ENCODE assay signal across 1 cellular context in genomic region chr2:32865399-32866068, GRCh38.
A peak's percentile ranks its signal among the peaks of the same experiment; 100 is the strongest.
TF ChIP-seq lines count a peak whose summit lies in the region.

No MANE protein-coding gene starts in this region.

TF ChIP-seq in SK-N-SH, 30 proteins besides CTCF, POLR2A, EP300 and RAD21 (continued from another document):
- TF ChIP-seq, protein P1, sequence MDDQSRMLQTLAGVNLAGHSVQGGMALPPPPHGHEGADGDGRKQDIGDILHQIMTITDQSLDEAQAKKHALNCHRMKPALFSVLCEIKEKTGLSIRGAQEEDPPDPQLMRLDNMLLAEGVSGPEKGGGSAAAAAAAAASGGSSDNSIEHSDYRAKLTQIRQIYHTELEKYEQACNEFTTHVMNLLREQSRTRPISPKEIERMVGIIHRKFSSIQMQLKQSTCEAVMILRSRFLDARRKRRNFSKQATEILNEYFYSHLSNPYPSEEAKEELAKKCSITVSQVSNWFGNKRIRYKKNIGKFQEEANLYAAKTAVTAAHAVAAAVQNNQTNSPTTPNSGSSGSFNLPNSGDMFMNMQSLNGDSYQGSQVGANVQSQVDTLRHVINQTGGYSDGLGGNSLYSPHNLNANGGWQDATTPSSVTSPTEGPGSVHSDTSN (IDR thresholded peaks at IDR 0.05): peak; percentile 91
- TF ChIP-seq POLR2AphosphoS5 (IDR thresholded peaks at IDR 0.05; ENCODE audit: low read depth, low read length): peak; percentile 54; the same call in 1 of the 2 replicates
- peak; percentile 88 for TF ChIP-seq TCF12 (IDR thresholded peaks at IDR 0.05)
- TF ChIP-seq MAX (IDR thresholded peaks at IDR 0.05; ENCODE audit: low read depth): no peak; the same call in 1 of the 2 replicates
- peak; percentile 97 for TF ChIP-seq RXRA (IDR thresholded peaks at IDR 0.05; ENCODE audit: borderline replicate concordance, low read depth)
- TF ChIP-seq, protein P2, sequence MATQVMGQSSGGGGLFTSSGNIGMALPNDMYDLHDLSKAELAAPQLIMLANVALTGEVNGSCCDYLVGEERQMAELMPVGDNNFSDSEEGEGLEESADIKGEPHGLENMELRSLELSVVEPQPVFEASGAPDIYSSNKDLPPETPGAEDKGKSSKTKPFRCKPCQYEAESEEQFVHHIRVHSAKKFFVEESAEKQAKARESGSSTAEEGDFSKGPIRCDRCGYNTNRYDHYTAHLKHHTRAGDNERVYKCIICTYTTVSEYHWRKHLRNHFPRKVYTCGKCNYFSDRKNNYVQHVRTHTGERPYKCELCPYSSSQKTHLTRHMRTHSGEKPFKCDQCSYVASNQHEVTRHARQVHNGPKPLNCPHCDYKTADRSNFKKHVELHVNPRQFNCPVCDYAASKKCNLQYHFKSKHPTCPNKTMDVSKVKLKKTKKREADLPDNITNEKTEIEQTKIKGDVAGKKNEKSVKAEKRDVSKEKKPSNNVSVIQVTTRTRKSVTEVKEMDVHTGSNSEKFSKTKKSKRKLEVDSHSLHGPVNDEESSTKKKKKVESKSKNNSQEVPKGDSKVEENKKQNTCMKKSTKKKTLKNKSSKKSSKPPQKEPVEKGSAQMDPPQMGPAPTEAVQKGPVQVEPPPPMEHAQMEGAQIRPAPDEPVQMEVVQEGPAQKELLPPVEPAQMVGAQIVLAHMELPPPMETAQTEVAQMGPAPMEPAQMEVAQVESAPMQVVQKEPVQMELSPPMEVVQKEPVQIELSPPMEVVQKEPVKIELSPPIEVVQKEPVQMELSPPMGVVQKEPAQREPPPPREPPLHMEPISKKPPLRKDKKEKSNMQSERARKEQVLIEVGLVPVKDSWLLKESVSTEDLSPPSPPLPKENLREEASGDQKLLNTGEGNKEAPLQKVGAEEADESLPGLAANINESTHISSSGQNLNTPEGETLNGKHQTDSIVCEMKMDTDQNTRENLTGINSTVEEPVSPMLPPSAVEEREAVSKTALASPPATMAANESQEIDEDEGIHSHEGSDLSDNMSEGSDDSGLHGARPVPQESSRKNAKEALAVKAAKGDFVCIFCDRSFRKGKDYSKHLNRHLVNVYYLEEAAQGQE (IDR thresholded peaks at IDR 0.05; ENCODE audit: low read depth, low read length): 0 out of 2 replicates have a peak, but pooled peaks have one; percentile 44
- no peak for TF ChIP-seq YY1 (IDR thresholded peaks at IDR 0.05; ENCODE audit: low read depth)
- no peak for TF ChIP-seq MXI1 (IDR thresholded peaks at IDR 0.05; ENCODE audit: low read depth, low read length)
- peak; percentile 51; the same call in 1 of the 2 replicates for TF ChIP-seq MEF2A (IDR thresholded peaks at IDR 0.05; ENCODE audit: borderline replicate concordance, low read depth)
- peak; percentile 91 for TF ChIP-seq FOSL2 (IDR thresholded peaks at IDR 0.05; ENCODE audit: borderline replicate concordance, low read depth)
